Comparison of ENCODE assay signal across 9 cellular contexts in genomic region chrX:153334654-153335295, GRCh38. TPM values are rescaled to one million over a fixed set of nuclear protein-coding genes. Genes with fewer than 3 reads are reported as not detected.
DNase-seq lines count a peak whose midpoint lies in the region; ATAC-seq, FAIRE-seq and TF ChIP-seq lines count a peak whose summit lies in the region.
"Had no signal": no experiment of that assay in that cellular context is flagged by ENCODE, and none has a peak within 500 bp of the region (broad histone marks: within the 10 kb centered on the region; RNA-seq: fewer than 3 reads in every experiment).

No MANE protein-coding gene starts in this region.

- H3K4me1 Mint-ChIP-seq in Calu3 (ENCODE audit: low read depth, unreplicated experiment), result no peaks in the 10 kb centered on the region

- FAIRE-seq in pancreas (lab: Jason Lieb, UNC) (no peak), HTR-8/SVneo (lab: Jason Lieb, UNC) (no peak)

- CTCF ChIA-PET in Calu3 (lab: Charles Lee), result no interaction called here
- CTCF ChIA-PET in PC-3 (lab: Charles Lee), result no interaction called here

- ATAC-seq in PC-3 (no peak), pancreas (no peak)

- WGBS in pancreas, 2 donors, result 9 to 42% methylated on average over 14 to 15 of the region's 16 CpGs

- H3K9me3 ChIP-seq in PC-3 (ENCODE audit: low read length) (no peaks in the 10 kb centered on the region), pancreas (no peaks in the 10 kb centered on the region)

- H3K27me3 Mint-ChIP-seq in Calu3 (ENCODE audit: unreplicated experiment), result peaks cover 29% of the 10 kb centered on the region

- intact Hi-C loops in Calu3 (cut with micrococcal nuclease; ENCODE audit: unreplicated experiment), result no loop called here
- intact Hi-C loops in PC-3 (cut with micrococcal nuclease), result no loop called here
- intact Hi-C loops in pancreas (cut with DNase I), result no loop called here

- H3K27ac ChIP-seq in PC-3 (ENCODE audit: low read length) (no peak overlapping the region), pancreas (no peak overlapping the region)

- TF ChIP-seq CTCF in Calu3 (IDR thresholded peaks at IDR 0.05; ENCODE audit: unreplicated experiment) (no peak), PC-3 (conservative IDR thresholded peaks at IDR 0.05; ENCODE audit: low read depth, low read length) (no peak), epithelial cell of esophagus (IDR thresholded peaks at IDR 0.05; ENCODE audit: insufficient read depth, low read depth, low read length, missing control alignments) (no peak), pancreas (IDR thresholded peaks at IDR 0.05) (no peak)

- DNase-seq in Calu3, result no peak
- DNase-seq in PC-3, result no peak
- DNase-seq in epithelial cell of esophagus (ENCODE audit: low read depth), result no peak
- no peak for DNase-seq in pancreas
- DNase-seq in NCI-H1092 treated with DMSO at 0.1 percent for 48 hours (lab: John Stamatoyannopoulos, UW), result no peak
- no peak for DNase-seq in HTR-8/SVneo (ENCODE audit: insufficient read length, low spot score)
- no peak for DNase-seq in NCI-H2107 (lab: John Stamatoyannopoulos, UW)
- no peak for DNase-seq in stimulated activated CD4-positive, alpha-beta T cell treated with anti-CD3 and anti-CD28 coated beads, Interleukin-4, amount 100 ng/mL, for 24 hours

- peak overlapping the region; percentile 68 for H3K4me3 Mint-ChIP-seq in Calu3 (ENCODE audit: low read depth, unreplicated experiment)

- no peaks in the 10 kb centered on the region for H3K9me2 ChIP-seq in PC-3 (replicated peaks; ENCODE audit: low read length)

- peaks cover 7% of the 10 kb centered on the region for H3K4me1 ChIP-seq in PC-3 (ENCODE audit: insufficient read depth, low read length)
- H3K4me1 ChIP-seq in pancreas, result no peaks in the 10 kb centered on the region

- H3K9ac ChIP-seq in PC-3 (ENCODE audit: low read length), result peak overlapping the region; percentile 84

- peak overlapping the region; percentile 86 for H3K4me2 ChIP-seq in PC-3 (ENCODE audit: low read length)

- BruUV-seq in Calu3 (replicated peaks; lab: Mats Ljungman, UMichigan) (no TSS peak), PC-3 (replicated peaks; lab: Mats Ljungman, UMichigan) (no TSS peak)

- H2AFZ ChIP-seq in PC-3 (ENCODE audit: low read length), result peak overlapping the region; percentile 76; the same call in 1 of the 2 replicates

- H3K27me3 ChIP-seq in PC-3 (ENCODE audit: low read length) (0 out of 2 replicates have a peak, but pooled peaks cover 5% of the 10 kb centered on the region), pancreas (no peaks in the 10 kb centered on the region)

- H3K79me2 ChIP-seq in PC-3 (ENCODE audit: low read length), result peaks cover 6% of the 10 kb centered on the region

- no peaks in the 10 kb centered on the region for H3K9me3 Mint-ChIP-seq in Calu3 (ENCODE audit: low read depth, unreplicated experiment)

- H3F3A ChIP-seq in PC-3 (ENCODE audit: low read length, unreplicated experiment), result no peaks in the 10 kb centered on the region

- H3K4me3 ChIP-seq in PC-3 (ENCODE audit: low read length), result peak overlapping the region; percentile 81
- H3K4me3 ChIP-seq in epithelial cell of esophagus (ENCODE audit: low read length), result peak overlapping the region; percentile 59
- peak overlapping the region; percentile 28 to 54 (median 44) for H3K4me3 ChIP-seq in pancreas

- H3K36me3 ChIP-seq in PC-3 (ENCODE audit: low read depth, low read length) (no peaks in the 10 kb centered on the region; the same call in none of the 2 replicates), pancreas (no peaks in the 10 kb centered on the region)

- H3K36me3 Mint-ChIP-seq in Calu3 (ENCODE audit: insufficient read depth, unreplicated experiment), result peaks cover 25% of the 10 kb centered on the region

- H4K20me1 ChIP-seq in PC-3 (ENCODE audit: low read length), result no peaks in the 10 kb centered on the region

- POLR2A ChIA-PET in PC-3 (lab: Charles Lee; ENCODE audit: unreplicated experiment), result interaction anchor here (0.6 kb wide), 1 partner anchor 11 kb away, joined by 5 read pairs; no protein-coding TSS in a partner anchor

- no peak overlapping the region for H3K27ac Mint-ChIP-seq in Calu3 (ENCODE audit: unreplicated experiment)

RNA-seq across cellular contexts. Expression of gene ZNF275, which starts 0.8 kb away (rescaled TPM):
- total RNA-seq in Calu3 (2022), result 6.6 and 7.4 TPM in 2 replicates
- 7.1 and 7.8 TPM in 2 replicates for total RNA-seq in PC-3 (2014; rRNA removed)
- 1 to 10 TPM; 4.9 to 9.9 (median 7.0) TPM for total RNA-seq in pancreas
- polyA plus RNA-seq in pancreas, result 1 to 10 TPM; 3.7 to 5.6 TPM

RNA-seq across cellular contexts. Expression of gene PNMA6F, which starts 13.2 kb away (rescaled TPM):
- total RNA-seq in Calu3 (2022) (not detected in 2 replicates), PC-3 (2014; rRNA removed) (not detected in 2 replicates), pancreas (not detected)
- under 1 TPM in 1 of 2 donors, not detected in 1; 0.12 TPM for polyA plus RNA-seq in pancreas
- total RNA-seq: activated CD8-positive, alpha-beta memory T cell treated with anti-CD3 and anti-CD28 coated beads for 36 hours had no signal
